Comparison of ENCODE assay signal across 28 cellular contexts in the genomic region with DNA sequence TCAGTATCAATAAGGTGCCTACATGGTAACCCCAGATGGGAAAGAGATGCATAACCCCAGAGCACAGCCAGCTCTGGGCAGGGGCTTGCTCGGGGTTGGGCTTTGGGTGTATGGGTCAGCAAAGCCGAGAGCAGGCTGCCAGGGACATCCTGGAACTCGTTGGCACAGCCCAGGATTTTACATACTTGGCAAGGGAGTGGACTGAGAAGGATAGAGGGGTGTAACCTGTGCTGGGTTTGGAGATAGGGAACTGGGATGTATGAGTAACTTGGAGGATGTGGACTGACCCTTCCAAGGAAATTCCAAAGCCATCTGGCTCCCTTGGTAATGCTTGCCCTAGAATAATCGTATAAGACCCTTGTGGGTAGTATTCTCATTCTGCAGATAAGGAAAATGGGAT. TPM values are rescaled to one million over a fixed set of nuclear protein-coding genes. Genes with fewer than 3 reads are reported as not detected.
"Had no signal": no experiment of that assay in that cellular context is flagged by ENCODE, and none has a peak within 500 bp of the region (broad histone marks: within the 10 kb centered on the region; RNA-seq: fewer than 3 reads in every experiment).

No MANE protein-coding gene starts in this region.

- H3K4me3 ChIP-seq: body of pancreas, cardiac muscle cell, coronary artery, neural progenitor cell, right atrium auricular region, spleen, tibial nerve had no signal

- ATAC-seq: activated CD4-positive, alpha-beta T cell treated with anti-CD3 and anti-CD28 coated beads for 36 hours; activated CD8-positive, alpha-beta memory T cell treated with anti-CD3 and anti-CD28 coated beads, Interleukin-2, amount 10 ng/mL, durations not matched to agents 7 days and 5 days; activated CD8-positive, alpha-beta T cell treated with anti-CD3 and anti-CD28 coated beads, Interleukin-2, amount 10 ng/mL, durations not matched to agents 7 days and 5 days; activated naive CD8-positive, alpha-beta T cell treated with anti-CD3 and anti-CD28 coated beads, Interleukin-2, amount 50 U/mL, for 24 hours; body of pancreas; effector memory CD8-positive, alpha-beta T cell; natural killer cell had no signal

- H3K9ac ChIP-seq: neural progenitor cell had no signal

- H3K36me3 ChIP-seq: cardiac muscle cell, neural progenitor cell, right atrium auricular region, spleen, tibial nerve had no signal

- H3K4me1 ChIP-seq: body of pancreas, neural progenitor cell, right atrium auricular region, spleen, tibial nerve had no signal

- DNase-seq: activated CD4-positive, alpha-beta T cell treated with anti-CD3 and anti-CD28 coated beads for 36 hours; activated CD4-positive, CD25-positive, alpha-beta regulatory T cell; activated CD8-positive, alpha-beta memory T cell treated with anti-CD3 and anti-CD28 coated beads, Interleukin-2, amount 10 ng/mL, durations not matched to agents 7 days and 5 days; activated CD8-positive, alpha-beta T cell treated with anti-CD3 and anti-CD28 coated beads, Interleukin-2, amount 10 ng/mL, durations not matched to agents 7 days and 5 days; activated naive CD8-positive, alpha-beta T cell treated with anti-CD3 and anti-CD28 coated beads, Interleukin-2, amount 50 U/mL, for 24 hours; activated T-cell treated with anti-CD3 and anti-CD28 coated beads, Interleukin-2, amount 50 U/mL, for 48 hours; amygdala; body of pancreas; effector memory CD8-positive, alpha-beta T cell; erythroblast; foreskin fibroblast; head of caudate nucleus; hypothalamus; immature natural killer cell; kidney; natural killer cell; occipital lobe; spleen; stimulated activated CD4-positive, alpha-beta T cell treated with anti-CD3 and anti-CD28 coated beads, Interleukin-2, amount 100 ng/mL, for 48 hours; stimulated activated naive CD4-positive, alpha-beta T cell treated with Interleukin-2 at 50 U/mL for 16 hours had no signal

- H3K27me3 ChIP-seq: body of pancreas, cardiac muscle cell, neural progenitor cell, right atrium auricular region, tibial nerve had no signal

- H3K4me2 ChIP-seq: neural progenitor cell had no signal

- H3K27ac ChIP-seq: body of pancreas, cardiac muscle cell, coronary artery, neural progenitor cell, right atrium auricular region, spleen, tibial nerve had no signal

- H2AFZ ChIP-seq: neural progenitor cell had no signal

RNA-seq across cellular contexts. Expression of a gene that starts 44.2 kb away (rescaled TPM):
- total RNA-seq: activated CD4-positive, alpha-beta T cell treated with anti-CD3 and anti-CD28 coated beads for 36 hours; activated CD8-positive, alpha-beta memory T cell treated with anti-CD3 and anti-CD28 coated beads, Interleukin-2, amount 10 ng/mL, durations not matched to agents 7 days and 5 days; activated CD8-positive, alpha-beta T cell treated with anti-CD3 and anti-CD28 coated beads, Interleukin-2, amount 10 ng/mL, durations not matched to agents 7 days and 5 days; activated T-helper 2 cell treated with anti-CD3 and anti-CD28 coated beads, Interferon-gamma antibody, Interleukin-2, Interleukin-4, amounts not matched to agents 10 μg/mL and 5 μg/mL and 100 μg/mL, durations not matched to agents 14 hours and 24 hours and 36 hours; mononuclear cell; natural killer cell; pulmonary artery endothelial cell; spleen had no signal
- polyA plus RNA-seq: immature natural killer cell had no signal
